In genomic region chr7:93147358-93147757, GRCh38 we compare ENCODE assay signal across 8 cellular contexts. TPM values are rescaled to one million over a fixed set of nuclear protein-coding genes. Genes with fewer than 3 reads are reported as not detected.
DNase-seq lines count a peak whose midpoint lies in the region; ATAC-seq and TF ChIP-seq lines count a peak whose summit lies in the region.

No MANE protein-coding gene starts in this region.

- DNase-seq in GM13976 (ENCODE audit: low spot score) = peak; percentile 23
- DNase-seq in HCEC 1CT = peak; percentile 57
- peak; percentile 31 for DNase-seq in MV-4-11 (lab: John Stamatoyannopoulos, UW)
- peak; percentile 4 for DNase-seq in activated T-cell treated with anti-CD3 and anti-CD28 coated beads for 48 hours (ENCODE audit: low read depth)
- DNase-seq in fibroblast of the conjunctiva (ENCODE audit: low read depth) = peak; percentile 48
- no peak for DNase-seq in gastrocnemius medialis
- DNase-seq in posterior vena cava (ENCODE audit: low spot score) = no peak
- DNase-seq in NCI-H510A (lab: John Stamatoyannopoulos, UW) = no peak

- intact Hi-C loops in gastrocnemius medialis (cut with DNase I; ENCODE audit: low total_unique reads) = no loop called here
- intact Hi-C loops in posterior vena cava (cut with DNase I) = no loop called here

- no peaks in the 10 kb centered on the region for H3K27me3 ChIP-seq in gastrocnemius medialis

- in situ Hi-C loops in GM13976 (cut with MboI; ENCODE audit: low sequenced_read_pairs, unreplicated experiment) (no loop called here), gastrocnemius medialis (cut with MboI; ENCODE audit: low sequenced_read_pairs in 4 of 4) (no loop called here)

- H3K36me3 ChIP-seq in gastrocnemius medialis = peaks cover 0 to 8% of the 10 kb centered on the region in 2 donors

- peak overlapping the region; percentile 52 to 65 (median 57) for H3K27ac ChIP-seq in gastrocnemius medialis

- no peaks in the 10 kb centered on the region for H3K9me3 ChIP-seq in gastrocnemius medialis

- no peak for TF ChIP-seq POLR2A in gastrocnemius medialis (IDR thresholded peaks at IDR 0.05)

- TF ChIP-seq CTCF in GM13976 (IDR thresholded peaks at IDR 0.05; ENCODE audit: borderline replicate concordance, control extremely low read depth, extremely low read depth, insufficient read depth, missing control alignments) (no peak), gastrocnemius medialis (IDR thresholded peaks at IDR 0.05 in 4 of 5, conservative IDR thresholded peaks at IDR 0.05 in 1 of 5) (no peak)

- H3K4me1 ChIP-seq in gastrocnemius medialis = peaks cover 9 to 10% of the 10 kb centered on the region in 2 donors

- ATAC-seq in gastrocnemius medialis = peak; percentile 56 to 64

- peak overlapping the region; percentile 43 to 51 (median 47) for H3K4me3 ChIP-seq in gastrocnemius medialis

RNA-seq across cellular contexts. Expression of gene SAMD9L, which starts 0.8 kb away (rescaled TPM):
- total RNA-seq in gastrocnemius medialis = 1 to 10 TPM; 1.2 to 7.6 (median 2.1) TPM
- total RNA-seq in posterior vena cava = 10 to 100 TPM; 11.5 to 13.4 TPM

RNA-seq across cellular contexts. Expression of gene SAMD9, which starts 29.6 kb away (rescaled TPM):
- total RNA-seq in gastrocnemius medialis (1 to 10 TPM in 3 of 4 donors, under 1 TPM in 1; 0.89 to 1.7 (median 1.5) TPM), posterior vena cava (10 to 100 TPM in 1 of 2 donors, 1 to 10 TPM in 1; 8.5 to 10.3 TPM)

Comparison
In these comparisons a context has a peak if more than half of its experiments do, and no peak if none do; other contexts are left out.
1. DNase-seq: peak in GM13976 (single experiment), HCEC 1CT (single experiment), MV-4-11 (single experiment), activated T-cell treated with anti-CD3 and anti-CD28 coated beads for 48 hours (single experiment) and fibroblast of the conjunctiva (single experiment); none in gastrocnemius medialis (0 of 2), posterior vena cava (single experiment) and NCI-H510A (single experiment).